ENCODE assay signal across 19 cellular contexts in the genomic region with DNA sequence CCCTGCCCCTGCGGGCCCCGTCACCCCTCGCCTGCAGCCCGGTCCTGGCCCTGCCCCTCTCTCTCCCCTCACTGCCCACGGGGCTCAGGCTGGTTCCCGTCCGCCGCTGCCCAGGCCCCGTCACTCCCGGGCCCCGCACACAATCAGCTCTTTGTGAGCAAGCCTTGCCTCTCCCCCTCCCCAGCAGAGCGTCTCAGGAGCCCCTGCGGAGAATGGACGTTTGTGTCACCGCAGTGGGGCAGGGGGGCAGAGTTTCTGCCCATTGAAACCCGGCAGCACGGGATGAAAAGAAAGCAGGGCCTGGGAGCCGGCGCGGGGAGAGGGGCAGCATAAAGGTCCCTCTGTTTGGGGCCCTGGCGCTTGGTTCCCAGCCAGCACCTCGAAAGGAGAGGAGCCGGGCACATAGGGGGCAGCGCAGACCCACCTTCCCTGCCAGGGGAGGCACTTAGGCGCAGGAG. TPM values are rescaled to one million over a fixed set of nuclear protein-coding genes. Genes with fewer than 3 reads are reported as not detected.
DNase-seq lines count a peak whose midpoint lies in the region; ATAC-seq, FAIRE-seq and TF ChIP-seq lines count a peak whose summit lies in the region.
"Had no signal": no experiment of that assay in that cellular context is flagged by ENCODE, and none has a peak within 500 bp of the region (broad histone marks: within the 10 kb centered on the region; RNA-seq: fewer than 3 reads in every experiment).

No MANE protein-coding gene starts in this region.

- H3K4me1 Mint-ChIP-seq in stimulated activated naive CD8-positive, alpha-beta T cell treated with anti-CD3 and anti-CD28 coated beads, Interleukin-15, amount 100 ng/mL, for 72 hours: no peaks in the 10 kb centered on the region
- H3K4me1 Mint-ChIP-seq in activated CD4-positive, alpha-beta T cell treated with anti-CD3 and anti-CD28 coated beads for 36 hours: no peaks in the 10 kb centered on the region
- H3K4me1 Mint-ChIP-seq: activated naive CD8-positive, alpha-beta T cell treated with anti-CD3 and anti-CD28 coated beads for 36 hours; natural killer cell had no signal

- no peaks in the 10 kb centered on the region for H3K9me3 ChIP-seq in upper lobe of right lung
- H3K9me3 ChIP-seq: A549, tibial artery had no signal

- no peaks in the 10 kb centered on the region for H3K4me1 ChIP-seq in upper lobe of right lung

- TF ChIP-seq CTCF in upper lobe of right lung (IDR thresholded peaks at IDR 0.05): no peak

- ATAC-seq in stimulated activated naive CD8-positive, alpha-beta T cell treated with anti-CD3 and anti-CD28 coated beads, Interleukin-15, amount 100 ng/mL, for 72 hours: peak; percentile 39
- ATAC-seq in stimulated activated naive CD8-positive, alpha-beta T cell treated with anti-CD3 and anti-CD28 coated beads, Interleukin-15, Interleukin-2, amounts not matched to agents 100 U/mL and 50 U/mL, for 24 hours: no peak
- no peak for ATAC-seq in upper lobe of right lung
- ATAC-seq in activated CD4-positive, alpha-beta T cell treated with anti-CD3 and anti-CD28 coated beads for 36 hours: no peak
- ATAC-seq in Right ventricle myocardium superior (ENCODE audit: poor library complexity): no peak
- ATAC-seq: natural killer cell had no signal

- no peak overlapping the region for H3K27ac ChIP-seq in upper lobe of right lung
- H3K27ac ChIP-seq: SK-N-MC, tibial artery had no signal

- H3K36me3 ChIP-seq in upper lobe of right lung: no peaks in the 10 kb centered on the region

- H3K27me3 ChIP-seq in upper lobe of right lung: no peaks in the 10 kb centered on the region
- H3K27me3 ChIP-seq: tibial artery had no signal

- no peak for DNase-seq in stimulated activated naive CD8-positive, alpha-beta T cell treated with anti-CD3 and anti-CD28 coated beads, Interleukin-15, amount 100 ng/mL, for 72 hours
- no peak for DNase-seq in stimulated activated naive CD8-positive, alpha-beta T cell treated with anti-CD3 and anti-CD28 coated beads, Interleukin-15, Interleukin-2, amounts not matched to agents 100 U/mL and 50 U/mL, for 24 hours
- DNase-seq in frontal cortex (ENCODE audit: low spot score in 2 of 2): peak; percentile 68 to 73
- peak; percentile 93 for DNase-seq in midbrain (lab: John Stamatoyannopoulos, UW)
- peak; percentile 47 for DNase-seq in upper lobe of right lung
- DNase-seq in activated CD4-positive, alpha-beta T cell treated with anti-CD3 and anti-CD28 coated beads for 36 hours: no peak
- no peak for DNase-seq in NCI-H1694 (lab: John Stamatoyannopoulos, UW)
- no peak for DNase-seq in Right ventricle myocardium superior
- DNase-seq: activated CD8-positive, alpha-beta memory T cell treated with anti-CD3 and anti-CD28 coated beads, Interleukin-2, amount 50 U/mL, for 4 hours; activated naive CD8-positive, alpha-beta T cell treated with anti-CD3 and anti-CD28 coated beads for 36 hours; COR-L47; cortex of kidney; MM.1S; natural killer cell had no signal

- CTCF ChIA-PET in activated CD4-positive, alpha-beta T cell treated with anti-CD3 and anti-CD28 coated beads for 36 hours (lab: Charles Lee): interaction anchor here (0.7 to 1.0 kb wide), 3 partner anchors 9 to 1033 kb away, joined by 3 read pairs; no protein-coding TSS in a partner anchor

- intact Hi-C loops in upper lobe of right lung (cut with DNase I) (no loop called here), Right ventricle myocardium superior (cut with DNase I) (no loop called here)
- intact Hi-C loops in activated CD4-positive, alpha-beta T cell treated with anti-CD3 and anti-CD28 coated beads for 36 hours (cut with DNase I, micrococcal nuclease): no loop called here

- H3K4me3 ChIP-seq in upper lobe of right lung: no peak overlapping the region
- H3K4me3 ChIP-seq: A549, SK-N-MC, tibial artery had no signal

- H3K27me3 Mint-ChIP-seq in stimulated activated naive CD8-positive, alpha-beta T cell treated with anti-CD3 and anti-CD28 coated beads, Interleukin-15, amount 100 ng/mL, for 72 hours: peaks cover 4% of the 10 kb centered on the region
- H3K27me3 Mint-ChIP-seq in activated CD4-positive, alpha-beta T cell treated with anti-CD3 and anti-CD28 coated beads for 36 hours: no peaks in the 10 kb centered on the region

- H3K36me3 Mint-ChIP-seq in activated CD4-positive, alpha-beta T cell treated with anti-CD3 and anti-CD28 coated beads for 36 hours (ENCODE audit: low read depth): no peaks in the 10 kb centered on the region
- H3K36me3 Mint-ChIP-seq: activated naive CD8-positive, alpha-beta T cell treated with anti-CD3 and anti-CD28 coated beads for 36 hours; natural killer cell had no signal

- no peak for FAIRE-seq in frontal cortex (lab: Jason Lieb, UNC)
- FAIRE-seq: A549, keratinocyte had no signal

- H3K4me3 Mint-ChIP-seq in stimulated activated naive CD8-positive, alpha-beta T cell treated with anti-CD3 and anti-CD28 coated beads, Interleukin-15, amount 100 ng/mL, for 72 hours: no peak overlapping the region
- H3K4me3 Mint-ChIP-seq in activated CD4-positive, alpha-beta T cell treated with anti-CD3 and anti-CD28 coated beads for 36 hours: no peak overlapping the region
- H3K4me3 Mint-ChIP-seq: activated naive CD8-positive, alpha-beta T cell treated with anti-CD3 and anti-CD28 coated beads for 36 hours; HFFc6; natural killer cell had no signal

- POLR2A ChIA-PET in activated CD4-positive, alpha-beta T cell treated with anti-CD3 and anti-CD28 coated beads for 36 hours (lab: Charles Lee): no interaction called here

- H3K9me3 Mint-ChIP-seq in stimulated activated naive CD8-positive, alpha-beta T cell treated with anti-CD3 and anti-CD28 coated beads, Interleukin-15, amount 100 ng/mL, for 72 hours: no peaks in the 10 kb centered on the region
- no peaks in the 10 kb centered on the region for H3K9me3 Mint-ChIP-seq in activated CD4-positive, alpha-beta T cell treated with anti-CD3 and anti-CD28 coated beads for 36 hours (ENCODE audit: low read depth)
- H3K9me3 Mint-ChIP-seq: activated naive CD8-positive, alpha-beta T cell treated with anti-CD3 and anti-CD28 coated beads for 36 hours; HFFc6; natural killer cell had no signal

- H3K27ac Mint-ChIP-seq in stimulated activated naive CD8-positive, alpha-beta T cell treated with anti-CD3 and anti-CD28 coated beads, Interleukin-15, amount 100 ng/mL, for 72 hours: no peak overlapping the region
- no peak overlapping the region for H3K27ac Mint-ChIP-seq in activated CD4-positive, alpha-beta T cell treated with anti-CD3 and anti-CD28 coated beads for 36 hours
- H3K27ac Mint-ChIP-seq: activated naive CD8-positive, alpha-beta T cell treated with anti-CD3 and anti-CD28 coated beads for 36 hours; HFFc6; natural killer cell had no signal

RNA-seq across cellular contexts. Expression of a gene that starts 13.5 kb away (rescaled TPM):
- total RNA-seq in frontal cortex (9.0 TPM), upper lobe of right lung (52.2 TPM), Right ventricle myocardium superior (22.4 TPM)
- 10 to 100 TPM; 61.4 to 97.7 TPM for total RNA-seq in activated CD4-positive, alpha-beta T cell treated with anti-CD3 and anti-CD28 coated beads for 36 hours

RNA-seq across cellular contexts. Expression of a gene that starts 15.6 kb away (rescaled TPM):
- total RNA-seq in frontal cortex (16.3 TPM), upper lobe of right lung (12.3 TPM), Right ventricle myocardium superior (22.8 TPM)
- 1 to 10 TPM; 1.0 to 1.4 TPM for total RNA-seq in activated CD4-positive, alpha-beta T cell treated with anti-CD3 and anti-CD28 coated beads for 36 hours
- total RNA-seq: natural killer cell had no signal

Comparison
In these comparisons a context has a peak if more than half of its experiments do, and no peak if none do; other contexts are left out.
1. DNase-seq: peak in frontal cortex (2 of 2), midbrain (single experiment) and upper lobe of right lung (single experiment); none in stimulated activated naive CD8-positive, alpha-beta T cell treated with anti-CD3 and anti-CD28 coated beads, Interleukin-15, amount 100 ng/mL, for 72 hours (0 of 2), stimulated activated naive CD8-positive, alpha-beta T cell treated with anti-CD3 and anti-CD28 coated beads, Interleukin-15, Interleukin-2, amounts not matched to agents 100 U/mL and 50 U/mL, for 24 hours (single experiment), activated CD4-positive, alpha-beta T cell treated with anti-CD3 and anti-CD28 coated beads for 36 hours (single experiment), NCI-H1694 (single experiment) and Right ventricle myocardium superior (single experiment).